14 cellular contexts compared by ENCODE assay signal in genomic region chr4:169167958-169168357, GRCh38.
DNase-seq lines count a peak whose midpoint lies in the region; ATAC-seq and TF ChIP-seq lines count a peak whose summit lies in the region.
"Had no signal": no experiment of that assay in that cellular context is flagged by ENCODE, and none has a peak within 500 bp of the region (broad histone marks: within the 10 kb centered on the region; RNA-seq: fewer than 3 reads in every experiment).

No MANE protein-coding gene starts in this region.

- DNase-seq in heart right ventricle (no peak), Karpas-422 (no peak), NCI-H345 (lab: John Stamatoyannopoulos, UW) (no peak), NCI-H1694 (lab: John Stamatoyannopoulos, UW) (no peak)
- DNase-seq: activated naive CD8-positive, alpha-beta T cell treated with anti-CD3 and anti-CD28 coated beads, Interleukin-2, amount 50 U/mL, for 24 hours; heart left ventricle; KG1; mesendoderm; NCI-H446; sigmoid colon had no signal

- H3K36me3 ChIP-seq in heart right ventricle (no peaks in the 10 kb centered on the region), Karpas-422 (ENCODE audit: insufficient read depth, low read length) (no peaks in the 10 kb centered on the region)
- H3K36me3 ChIP-seq: heart left ventricle, sigmoid colon had no signal

- H3K9ac ChIP-seq in Karpas-422 (ENCODE audit: low read length): no peak overlapping the region

- no peaks in the 10 kb centered on the region for H3K9me3 ChIP-seq in heart right ventricle
- H3K9me3 ChIP-seq in Karpas-422 (ENCODE audit: low read length): no peaks in the 10 kb centered on the region
- H3K9me3 ChIP-seq: heart left ventricle, sigmoid colon had no signal

- H3K4me3 ChIP-seq in heart right ventricle (no peak overlapping the region), Karpas-422 (ENCODE audit: low read length) (no peak overlapping the region)
- H3K4me3 ChIP-seq: heart left ventricle, sigmoid colon had no signal

- no peaks in the 10 kb centered on the region for H3K9me2 ChIP-seq in Karpas-422 (replicated peaks; ENCODE audit: insufficient read depth, low read length)

- ATAC-seq in GM18511 (IDR thresholded peaks at IDR 0.05; ENCODE audit: unreplicated experiment): peak; percentile 99
- peak; percentile 94 for ATAC-seq in GM21360 (IDR thresholded peaks at IDR 0.05; ENCODE audit: unreplicated experiment)
- peak; percentile 96 for ATAC-seq in HG02973 (IDR thresholded peaks at IDR 0.05; ENCODE audit: unreplicated experiment)
- no peak for ATAC-seq in heart right ventricle
- ATAC-seq: activated naive CD8-positive, alpha-beta T cell treated with anti-CD3 and anti-CD28 coated beads, Interleukin-2, amount 50 U/mL, for 24 hours; heart left ventricle had no signal

- H3K4me1 ChIP-seq in heart right ventricle (peaks cover 0 to 40% (median 13%) of the 10 kb centered on the region in 9 donors), Karpas-422 (ENCODE audit: low read length) (no peaks in the 10 kb centered on the region)

- H2AFZ ChIP-seq in Karpas-422 (ENCODE audit: low read length): no peak overlapping the region

- no peaks in the 10 kb centered on the region for H4K20me1 ChIP-seq in Karpas-422 (ENCODE audit: insufficient read depth, low read depth, low read length)

- no peak for TF ChIP-seq CTCF in VCaP (conservative IDR thresholded peaks at IDR 0.05)
- no peak for TF ChIP-seq CTCF in heart right ventricle (IDR thresholded peaks at IDR 0.05)

- H3K79me2 ChIP-seq in Karpas-422 (ENCODE audit: low read length): no peaks in the 10 kb centered on the region

- intact Hi-C loops in heart right ventricle (cut with DNase I): no loop called here

- H3K27me3 ChIP-seq in heart right ventricle (no peaks in the 10 kb centered on the region), Karpas-422 (ENCODE audit: low read length) (no peaks in the 10 kb centered on the region)
- H3K27me3 ChIP-seq: heart left ventricle, sigmoid colon had no signal

- H3K27ac ChIP-seq in VCaP: peak overlapping the region; percentile 95
- no peak overlapping the region for H3K27ac ChIP-seq in heart right ventricle
- no peak overlapping the region for H3K27ac ChIP-seq in Karpas-422 (ENCODE audit: low read length)
- H3K27ac ChIP-seq: heart left ventricle, sigmoid colon had no signal

- H3K4me2 ChIP-seq in Karpas-422 (ENCODE audit: low read depth, low read length, poor library complexity, severe bottlenecking): no peak overlapping the region

Comparison
In these comparisons a context has a peak if more than half of its experiments do, and no peak if none do; other contexts are left out.
1. ATAC-seq: peak in GM18511 (single experiment), GM21360 (single experiment) and HG02973 (single experiment); none in heart right ventricle (0 of 8).